In genomic region chr12:51269174-51270066, GRCh38 we compare ENCODE assay signal across 8 cellular contexts. TPM values are rescaled to one million over a fixed set of nuclear protein-coding genes. Genes with fewer than 3 reads are reported as not detected.
DNase-seq lines count a peak whose midpoint lies in the region; ATAC-seq, FAIRE-seq and TF ChIP-seq lines count a peak whose summit lies in the region.

No MANE protein-coding gene starts in this region.

- intact Hi-C loops in A673 (cut with micrococcal nuclease; ENCODE audit: unreplicated experiment) (no loop called here), MCF 10A (cut with micrococcal nuclease) (loop anchor here (1.0 to 10.0 kb wide), 3 partner anchors 38 to 225 kb away; partner anchors contain the start of gene LETMD1), kidney (cut with DNase I) (no loop called here)

- H3K27me3 ChIP-seq in A673 (replicated peaks; ENCODE audit: insufficient read depth, low read depth, low read length, poor library complexity) = no peaks in the 10 kb centered on the region

- no peaks in the 10 kb centered on the region for H3K27me3 Mint-ChIP-seq in MCF 10A (ENCODE audit: insufficient read depth, unreplicated experiment)

- no peaks in the 10 kb centered on the region for H3K36me3 ChIP-seq in A673 (ENCODE audit: insufficient read depth, low read length, poor library complexity, severe bottlenecking)
- H3K36me3 ChIP-seq in kidney (ENCODE audit: control insufficient read depth in 1 of 2, insufficient read depth in 2 of 2, low read length in 2 of 2) = no peaks in the 10 kb centered on the region

- POLR2A ChIA-PET in A673 (lab: Charles Lee; ENCODE audit: low non-redundant PET) = no interaction called here
- POLR2A ChIA-PET in MCF 10A (lab: Yijun Ruan, JAX) = interaction anchor here (0.8 to 2.6 kb wide), 5 partner anchors 12 to 200 kb away, joined by 3 to 38 read pairs (median 4); partner anchors contain the start of gene DAZAP2

- peak; percentile 30 for ATAC-seq in GM19025 (IDR thresholded peaks at IDR 0.05; ENCODE audit: low read depth, unreplicated experiment)
- peak; percentile 22 for ATAC-seq in HG03521 (IDR thresholded peaks at IDR 0.05; ENCODE audit: unreplicated experiment)

- 0 out of 2 replicates have a peak, but pooled peaks have one; percentile 18 for TF ChIP-seq CTCF in A673 (conservative IDR thresholded peaks at IDR 0.05; ENCODE audit: low read depth, low read length)
- TF ChIP-seq CTCF in MCF 10A (IDR thresholded peaks at IDR 0.05; ENCODE audit: unreplicated experiment) = peak; percentile 66
- peak; percentile 34 for TF ChIP-seq CTCF in kidney (IDR thresholded peaks at IDR 0.05; ENCODE audit: borderline replicate concordance, extremely low read depth, insufficient read depth)

- H3K9ac ChIP-seq in kidney (ENCODE audit: low read length in 2 of 2) = peak overlapping the region; percentile 67 to 88

- H3K27ac ChIP-seq in A673 (ENCODE audit: low read depth, low read length, poor library complexity, severe bottlenecking) = peak overlapping the region; percentile 82
- H3K27ac ChIP-seq in kidney (ENCODE audit: low read depth in 2 of 2, low read length in 2 of 2) = peak overlapping the region in 1 of 2 donors; percentile 67

- H3K9me3 ChIP-seq in A673 (ENCODE audit: low read depth, low read length, poor library complexity, severe bottlenecking) (no peaks in the 10 kb centered on the region), kidney (ENCODE audit: control insufficient read depth in 1 of 2, low read length in 2 of 2) (no peaks in the 10 kb centered on the region)

- BruUV-seq in A673 (replicated peaks; lab: Mats Ljungman, UMichigan) = no TSS peak
- BruUV-seq in MCF 10A (replicated peaks; lab: Mats Ljungman, UMichigan) = no TSS peak

- FAIRE-seq in kidney (lab: Jason Lieb, UNC) = no peak

- H3K4me1 ChIP-seq in A673 (ENCODE audit: insufficient read depth, low read length, poor library complexity, severe bottlenecking) (peaks cover 19% of the 10 kb centered on the region), kidney (ENCODE audit: control insufficient read depth in 1 of 2, insufficient read depth in 1 of 2, low read depth in 1 of 2, low read length in 2 of 2) (peaks cover 0 to 3% of the 10 kb centered on the region in 2 donors)

- H3K4me3 ChIP-seq in A673 (ENCODE audit: low read depth, low read length, poor library complexity, severe bottlenecking) (peak overlapping the region; percentile 94), kidney (ENCODE audit: low read length in 2 of 2) (peak overlapping the region; percentile 56 to 72)

- no peaks in the 10 kb centered on the region for H3K9me3 Mint-ChIP-seq in MCF 10A (ENCODE audit: unreplicated experiment)

- CTCF ChIA-PET in A673 (lab: Charles Lee) = no interaction called here
- CTCF ChIA-PET in MCF 10A (lab: Yijun Ruan, JAX) = interaction anchor here (0.6 to 6.4 kb wide), 3 partner anchors 71 to 263 kb away, joined by 3 to 110 read pairs (median 3); no protein-coding TSS in a partner anchor

- H3K27ac Mint-ChIP-seq in MCF 10A (ENCODE audit: low read depth, unreplicated experiment) = no peak overlapping the region

- DNase-seq in A673 (ENCODE audit: low spot score) (peak; percentile 19), T-helper 22 cell (ENCODE audit: low read depth) (peak; percentile 25), MCF 10A (ENCODE audit: unreplicated experiment) (peak; percentile 74), kidney (peak; percentile 85), NCI-H187 treated with DMSO at 0.1 percent for 48 hours (lab: John Stamatoyannopoulos, UW) (no peak)
- peak; percentile 62 for DNase-seq in stimulated activated CD4-positive, alpha-beta T cell treated with anti-CD3 and anti-CD28 coated beads, Interleukin-4, amount 100 ng/mL, for 1 hour

- peak overlapping the region; percentile 87 for H3K4me3 Mint-ChIP-seq in MCF 10A (ENCODE audit: unreplicated experiment)

- H3K4me1 Mint-ChIP-seq in MCF 10A (ENCODE audit: insufficient read depth, unreplicated experiment) = peaks cover 18% of the 10 kb centered on the region

- no peaks in the 10 kb centered on the region for H3K36me3 Mint-ChIP-seq in MCF 10A (ENCODE audit: insufficient read depth, unreplicated experiment)

RNA-seq across cellular contexts. Expression of gene SMAGP, which starts 0.8 kb away (rescaled TPM):
- total RNA-seq in A673 (2021) (25.2 and 26.5 TPM in 2 replicates), MCF 10A (2022) (17.4 and 19.0 TPM in 2 replicates), kidney (28.5 TPM)
- polyA plus RNA-seq in kidney (ENCODE audit: insufficient read depth, low read depth, low replicate concordance) = 22.8 TPM

RNA-seq across cellular contexts. Expression of gene DAZAP2, which starts 30.8 kb away (rescaled TPM):
- total RNA-seq in A673 (2021) (125 and 138 TPM in 2 replicates), MCF 10A (2022) (74.2 and 93.2 TPM in 2 replicates), kidney (319 TPM)
- 363 TPM for polyA plus RNA-seq in kidney (ENCODE audit: insufficient read depth, low read depth, low replicate concordance)

RNA-seq across cellular contexts. Expression of gene POU6F1, which starts 51.6 kb away (rescaled TPM):
- total RNA-seq in A673 (2021) = 13.5 and 13.6 TPM in 2 replicates
- total RNA-seq in MCF 10A (2022) = 3.0 and 3.8 TPM in 2 replicates
- 20.0 TPM for total RNA-seq in kidney
- 5.2 TPM for polyA plus RNA-seq in kidney (ENCODE audit: insufficient read depth, low read depth, low replicate concordance)

RNA-seq across cellular contexts. Expression of gene BIN2, which starts 54.6 kb away (rescaled TPM):
- not detected in 2 replicates for total RNA-seq in A673 (2021)
- not detected in 2 replicates for total RNA-seq in MCF 10A (2022)
- total RNA-seq in kidney = 15.6 TPM
- 3.4 TPM for polyA plus RNA-seq in kidney (ENCODE audit: insufficient read depth, low read depth, low replicate concordance)
